ENCODE assay signal across 1 cellular context in genomic region chr11:58770627-58771457, GRCh38.
TF ChIP-seq lines count a peak whose summit lies in the region.

No MANE protein-coding gene starts in this region.

TF ChIP-seq in K562, 482 proteins besides CTCF, POLR2A, EP300 and RAD21 (continued from another document and continues in another):
- TF ChIP-seq CHD7 (IDR thresholded peaks at IDR 0.05; ENCODE audit: low read depth, low read length), result no peak
- TF ChIP-seq ZNF445 (CRISPR knock-in tag; IDR thresholded peaks at IDR 0.05; ENCODE audit: low read depth), result 0 out of 2 replicates have a peak, but pooled peaks have one; percentile 49
- TF ChIP-seq CBFA2T2 (conservative IDR thresholded peaks at IDR 0.05), result 0 out of 2 replicates have a peak, but pooled peaks have one; percentile 21
- no peak for TF ChIP-seq MECOM (CRISPR knock-in tag; IDR thresholded peaks at IDR 0.05)
- TF ChIP-seq E4F1 (CRISPR knock-in tag; IDR thresholded peaks at IDR 0.05; ENCODE audit: borderline replicate concordance), result no peak
- peak; percentile 92 for TF ChIP-seq L3MBTL2 (IDR thresholded peaks at IDR 0.05)
- TF ChIP-seq ZBTB34 (CRISPR knock-in tag; IDR thresholded peaks at IDR 0.05), result no peak
- TF ChIP-seq ATF2 (CRISPR knock-in tag; IDR thresholded peaks at IDR 0.05), result no peak
- no peak for TF ChIP-seq PPARD (CRISPR knock-in tag; IDR thresholded peaks at IDR 0.05)
- no peak for TF ChIP-seq ZNF408 (CRISPR knock-in tag; IDR thresholded peaks at IDR 0.05; ENCODE audit: low read depth)
- TF ChIP-seq BCLAF1 (IDR thresholded peaks at IDR 0.05; ENCODE audit: borderline replicate concordance in 1 of 2, control insufficient read depth in 1 of 2, low read depth in 2 of 2, low read length in 1 of 2), result 0 out of 4 replicates have a peak, but pooled peaks of 1 of the 2 experiments have one; percentile 68
- TF ChIP-seq KAT7 (CRISPR knock-in tag; IDR thresholded peaks at IDR 0.05; ENCODE audit: borderline replicate concordance), result peak; percentile 73; the same call in 1 of the 2 replicates
- peak; percentile 57 for TF ChIP-seq MYBL2 (IDR thresholded peaks at IDR 0.05; ENCODE audit: low read depth)
- no peak for TF ChIP-seq MYBL2 (CRISPR knock-in tag; IDR thresholded peaks at IDR 0.05; ENCODE audit: borderline replicate concordance)
- no peak for TF ChIP-seq U2AF1 (optimal IDR thresholded peaks at IDR 0.05; ENCODE audit: low read depth, low read length)
- no peak for TF ChIP-seq ZNF347 (CRISPR knock-in tag; IDR thresholded peaks at IDR 0.05; ENCODE audit: low read depth)
- peak; percentile 28; the same call in 1 of the 2 replicates for TF ChIP-seq ETV1 (tag; conservative IDR thresholded peaks at IDR 0.05; ENCODE audit: low read depth)
- TF ChIP-seq ZNF324 (CRISPR knock-in tag; IDR thresholded peaks at IDR 0.05), result peak; percentile 21; the same call in 1 of the 2 replicates
- TF ChIP-seq DPF2 (IDR thresholded peaks at IDR 0.05), result peak; percentile 66; the same call in 1 of the 2 replicates
- no peak for TF ChIP-seq DLX4 (CRISPR knock-in tag; IDR thresholded peaks at IDR 0.05)
- TF ChIP-seq IRF9 (tag; IDR thresholded peaks at IDR 0.05), result no peak
- no peak for TF ChIP-seq ETS1 (conservative IDR thresholded peaks at IDR 0.05; ENCODE audit: control insufficient read depth, low read depth, low read length)
- 0 out of 2 replicates have a peak, but pooled peaks have one; percentile 23 for TF ChIP-seq ZNF436 (CRISPR knock-in tag; IDR thresholded peaks at IDR 0.05)
- TF ChIP-seq POLR2B (IDR thresholded peaks at IDR 0.05; ENCODE audit: low read depth, partially characterized antibody), result peak; percentile 78
- TF ChIP-seq DDX20 (tag; IDR thresholded peaks at IDR 0.05; ENCODE audit: low read depth), result no peak
- TF ChIP-seq MCM3 (IDR thresholded peaks at IDR 0.05), result no peak
- no peak for TF ChIP-seq FIP1L1 (IDR thresholded peaks at IDR 0.05; ENCODE audit: low read depth, low read length, poor library complexity, severe bottlenecking)
- peak; percentile 71 for TF ChIP-seq C11orf30 (IDR thresholded peaks at IDR 0.05; ENCODE audit: low read depth)
- peak; percentile 55; the same call in 1 of the 2 replicates for TF ChIP-seq ARID2 (IDR thresholded peaks at IDR 0.05)
- TF ChIP-seq ZNF24 (IDR thresholded peaks at IDR 0.05), result no peak
- TF ChIP-seq BHLHE40 (IDR thresholded peaks at IDR 0.05; ENCODE audit: low read length), result peak; percentile 48
